23 cellular contexts compared by ENCODE assay signal in genomic region chr18:2336993-2337392, GRCh38.
"Had no signal": no experiment of that assay in that cellular context is flagged by ENCODE, and none has a peak within 500 bp of the region (broad histone marks: within the 10 kb centered on the region; RNA-seq: fewer than 3 reads in every experiment).

No MANE protein-coding gene starts in this region.

- H3K9me3 Mint-ChIP-seq: activated CD4-positive, alpha-beta T cell treated with anti-CD3 and anti-CD28 coated beads, Interleukin-2, amount 10 ng/mL, durations not matched to agents 7 days and 5 days; activated naive CD4-positive, alpha-beta T cell treated with anti-CD3 and anti-CD28 coated beads, Interleukin-2, amount 50 U/mL, for 24 hours; activated T-cell treated with anti-CD3 and anti-CD28 coated beads, Interleukin-2, amount 50 U/mL, for 4 hours; activated T-helper 1 cell treated with anti-CD3 and anti-CD28 coated beads, Interleukin-12 subunit alpha, Interleukin-12 subunit beta, Interleukin-2, Interleukin-4 antibody, amounts not matched to agents 30 ng/mL and 10 ng/mL and 1 ng/mL, durations not matched to agents 14 hours and 24 hours and 36 hours; central memory CD8-positive, alpha-beta T cell had no signal

- H3K27me3 ChIP-seq: ascending aorta, cardiac muscle cell, SJSA1 had no signal

- H3K4me3 Mint-ChIP-seq: activated CD4-positive, alpha-beta T cell treated with anti-CD3 and anti-CD28 coated beads for 36 hours; activated CD4-positive, alpha-beta T cell treated with anti-CD3 and anti-CD28 coated beads, Interleukin-2, amount 10 ng/mL, durations not matched to agents 7 days and 5 days; activated CD8-positive, alpha-beta T cell treated with anti-CD3 and anti-CD28 coated beads, Interleukin-2, amount 10 ng/mL, durations not matched to agents 7 days and 5 days; activated naive CD4-positive, alpha-beta T cell treated with anti-CD3 and anti-CD28 coated beads, Interleukin-2, amount 50 U/mL, for 24 hours; activated naive CD8-positive, alpha-beta T cell treated with anti-CD3 and anti-CD28 coated beads, Interleukin-2, amount 10 ng/mL, durations not matched to agents 7 days and 5 days; activated T-cell treated with anti-CD3 and anti-CD28 coated beads, Interleukin-2, amount 50 U/mL, for 4 hours; activated T-helper 1 cell treated with anti-CD3 and anti-CD28 coated beads, Interleukin-12 subunit alpha, Interleukin-12 subunit beta, Interleukin-2, Interleukin-4 antibody, amounts not matched to agents 30 ng/mL and 10 ng/mL and 1 ng/mL, durations not matched to agents 14 hours and 24 hours and 36 hours; central memory CD8-positive, alpha-beta T cell; WTC11 had no signal

- H3K4me1 Mint-ChIP-seq: activated CD4-positive, alpha-beta T cell treated with anti-CD3 and anti-CD28 coated beads for 36 hours; activated naive CD4-positive, alpha-beta T cell treated with anti-CD3 and anti-CD28 coated beads, Interleukin-2, amount 50 U/mL, for 24 hours; central memory CD8-positive, alpha-beta T cell; WTC11 had no signal

- DNase-seq: MV-4-11, NCI-H1092, NCI-H1436 treated with DMSO at 0.1 percent for 48 hours, NCI-H1694 treated with DMSO at 0.1 percent for 48 hours, NCI-H2029, NCI-H345, NCI-H524 treated with DMSO at 0.1 percent for 48 hours, SHP77 treated with DMSO at 0.1 percent for 48 hours, SW 1271 had no signal

- H3K9me3 ChIP-seq: ascending aorta, Peyer's patch, SJSA1 had no signal

- H3K36me3 Mint-ChIP-seq: activated naive CD4-positive, alpha-beta T cell treated with anti-CD3 and anti-CD28 coated beads, Interleukin-2, amount 50 U/mL, for 24 hours; activated naive CD8-positive, alpha-beta T cell treated with anti-CD3 and anti-CD28 coated beads, Interleukin-2, amount 10 ng/mL, durations not matched to agents 7 days and 5 days; WTC11 had no signal

- ATAC-seq: activated CD4-positive, CD25-positive, alpha-beta regulatory T cell treated with anti-CD3 and anti-CD28 coated beads, Interleukin-2, amount 50 U/mL, for 24 hours; activated T-cell treated with anti-CD3 and anti-CD28 coated beads, Interleukin-2, amount 50 U/mL, for 4 hours had no signal

- H3K4me1 ChIP-seq: ascending aorta, Peyer's patch, SJSA1 had no signal

- H3K27ac ChIP-seq: ascending aorta, cardiac muscle cell, Peyer's patch, SJSA1 had no signal

- H3K36me3 ChIP-seq: ascending aorta, cardiac muscle cell, Peyer's patch, SJSA1 had no signal

- H3K27ac Mint-ChIP-seq: activated CD4-positive, alpha-beta T cell treated with anti-CD3 and anti-CD28 coated beads for 36 hours; activated CD4-positive, alpha-beta T cell treated with anti-CD3 and anti-CD28 coated beads, Interleukin-2, amount 10 ng/mL, durations not matched to agents 7 days and 5 days; activated CD8-positive, alpha-beta T cell treated with anti-CD3 and anti-CD28 coated beads, Interleukin-2, amount 10 ng/mL, durations not matched to agents 7 days and 5 days; activated naive CD4-positive, alpha-beta T cell treated with anti-CD3 and anti-CD28 coated beads, Interleukin-2, amount 50 U/mL, for 24 hours; activated naive CD8-positive, alpha-beta T cell treated with anti-CD3 and anti-CD28 coated beads, Interleukin-2, amount 10 ng/mL, durations not matched to agents 7 days and 5 days; activated T-helper 1 cell treated with anti-CD3 and anti-CD28 coated beads, Interleukin-12 subunit alpha, Interleukin-12 subunit beta, Interleukin-2, Interleukin-4 antibody, amounts not matched to agents 30 ng/mL and 10 ng/mL and 1 ng/mL, durations not matched to agents 14 hours and 24 hours and 36 hours; WTC11 had no signal

- H3K4me3 ChIP-seq: ascending aorta, cardiac muscle cell, Peyer's patch, SJSA1 had no signal
